Comparison of ENCODE assay signal across 15 cellular contexts in the genomic region with DNA sequence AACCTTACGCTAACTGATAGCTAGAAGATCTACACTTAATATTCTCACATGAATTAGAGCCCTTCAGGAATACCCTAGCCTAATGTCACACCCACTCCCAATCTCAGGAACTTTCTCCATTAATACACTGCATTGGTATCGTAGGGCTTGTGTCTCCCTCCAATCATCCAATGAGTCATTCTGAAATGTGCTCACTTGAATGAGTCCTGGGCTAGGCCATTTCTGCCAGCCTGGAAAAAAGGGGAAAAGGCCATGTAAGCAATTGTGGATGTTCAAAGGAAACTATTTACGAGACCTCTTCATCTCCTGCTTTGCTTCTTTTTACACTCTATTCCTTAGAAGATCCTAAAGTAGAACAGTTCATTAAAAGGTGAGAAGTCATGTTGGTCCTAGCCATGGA. TPM values are rescaled to one million over a fixed set of nuclear protein-coding genes. Genes with fewer than 3 reads are reported as not detected.
DNase-seq lines count a peak whose midpoint lies in the region; TF ChIP-seq lines count a peak whose summit lies in the region.
"Had no signal": no experiment of that assay in that cellular context is flagged by ENCODE, and none has a peak within 500 bp of the region (broad histone marks: within the 10 kb centered on the region; RNA-seq: fewer than 3 reads in every experiment).

No MANE protein-coding gene starts in this region.

- TF ChIP-seq CTCF in fibroblast of mammary gland (conservative IDR thresholded peaks at IDR 0.05; ENCODE audit: control insufficient read depth, insufficient read depth, low read depth, low read length) (no peak), osteocyte (IDR thresholded peaks at IDR 0.05) (no peak), hepatocyte (IDR thresholded peaks at IDR 0.05; ENCODE audit: poor library complexity) (no peak), BE2C (IDR thresholded peaks at IDR 0.05; ENCODE audit: low read depth, low read length) (no peak)

- H3K4me1 ChIP-seq in hepatocyte (ENCODE audit: insufficient read depth) (no peaks in the 10 kb centered on the region), BE2C (peaks cover 7% of the 10 kb centered on the region; the same call in 1 of the 2 replicates)

- H3K27ac ChIP-seq in SK-N-MC (peak overlapping the region; percentile 83), hepatocyte (no peak overlapping the region)
- H3K27ac ChIP-seq: brain microvascular endothelial cell, lower lobe of right lung, neutrophil, SJSA1 had no signal

- H3K9me2 ChIP-seq in hepatocyte (replicated peaks; ENCODE audit: insufficient read depth), result no peaks in the 10 kb centered on the region

- no peak overlapping the region for H2AFZ ChIP-seq in hepatocyte

- peaks cover 7% of the 10 kb centered on the region for H4K20me1 ChIP-seq in hepatocyte (ENCODE audit: insufficient read depth, poor library complexity, severe bottlenecking)

- peaks cover 23% of the 10 kb centered on the region for H3K36me3 Mint-ChIP-seq in osteocyte (ENCODE audit: unreplicated experiment)

- peaks cover 62% of the 10 kb centered on the region for H3K79me2 ChIP-seq in hepatocyte

- H3K4me3 ChIP-seq in SK-N-MC, result no peak overlapping the region
- H3K4me3 ChIP-seq in fibroblast of mammary gland (ENCODE audit: control insufficient read depth, low read depth, low read length), result no peak overlapping the region
- no peak overlapping the region for H3K4me3 ChIP-seq in hepatocyte
- no peak overlapping the region for H3K4me3 ChIP-seq in BE2C (ENCODE audit: low read depth, low read length)
- H3K4me3 ChIP-seq: lower lobe of right lung, SJSA1 had no signal

- no peak overlapping the region for H3K4me2 ChIP-seq in hepatocyte

- no peaks in the 10 kb centered on the region for H3K9me3 ChIP-seq in SK-N-MC (ENCODE audit: low read depth, low read length)
- H3K9me3 ChIP-seq in hepatocyte (ENCODE audit: low read depth), result no peaks in the 10 kb centered on the region
- no peaks in the 10 kb centered on the region for H3K9me3 ChIP-seq in BE2C
- H3K9me3 ChIP-seq: lower lobe of right lung, neutrophil, SJSA1 had no signal

- no peaks in the 10 kb centered on the region for H3K27me3 Mint-ChIP-seq in osteocyte (ENCODE audit: unreplicated experiment)

- H3K36me3 ChIP-seq in SK-N-MC (ENCODE audit: insufficient read depth, low read length) (peaks cover 92% of the 10 kb centered on the region), hepatocyte (replicated peaks; ENCODE audit: insufficient read depth, low read depth) (no peaks in the 10 kb centered on the region), BE2C (no peaks in the 10 kb centered on the region)
- H3K36me3 ChIP-seq: lower lobe of right lung, neutrophil had no signal

- H3K9me3 Mint-ChIP-seq in osteocyte (ENCODE audit: unreplicated experiment), result no peaks in the 10 kb centered on the region
- H3K9me3 Mint-ChIP-seq: activated CD4-positive, alpha-beta memory T cell treated with anti-CD3 and anti-CD28 coated beads, Interleukin-2, amount 10 ng/mL, durations not matched to agents 7 days and 5 days had no signal

- H3K9ac ChIP-seq in SK-N-MC (ENCODE audit: insufficient read length), result no peak overlapping the region

- no peak overlapping the region for H3K4me3 Mint-ChIP-seq in osteocyte (ENCODE audit: unreplicated experiment)
- H3K4me3 Mint-ChIP-seq: activated CD4-positive, alpha-beta memory T cell treated with anti-CD3 and anti-CD28 coated beads, Interleukin-2, amount 10 ng/mL, durations not matched to agents 7 days and 5 days had no signal

- 90% methylated on average over 3 of the region's 3 CpGs for WGBS in hepatocyte (ENCODE audit: low lambda C conversion rate, missing lambda C conversion rate)

- H3K4me1 Mint-ChIP-seq in osteocyte (ENCODE audit: unreplicated experiment), result peaks cover 57% of the 10 kb centered on the region

- H3K27me3 ChIP-seq in hepatocyte, result peaks cover 24% of the 10 kb centered on the region
- no peaks in the 10 kb centered on the region for H3K27me3 ChIP-seq in BE2C
- H3K27me3 ChIP-seq: brain microvascular endothelial cell, neutrophil, SJSA1 had no signal

- peak; percentile 50 for DNase-seq in Daoy (ENCODE audit: low read depth)
- no peak for DNase-seq in SK-N-MC (ENCODE audit: low read depth, low spot score)
- peak; percentile 61 for DNase-seq in fibroblast of mammary gland (ENCODE audit: low read depth)
- DNase-seq in osteocyte (ENCODE audit: extremely low spot score, unreplicated experiment), result no peak
- no peak for DNase-seq in SW480 (ENCODE audit: low spot score)
- DNase-seq in Ammon's horn (ENCODE audit: low spot score), result no peak
- DNase-seq in hepatocyte (ENCODE audit: low spot score), result no peak
- DNase-seq in BE2C, result no peak
- DNase-seq: activated CD4-positive, alpha-beta memory T cell treated with anti-CD3 and anti-CD28 coated beads, Interleukin-2, amount 10 ng/mL, durations not matched to agents 7 days and 5 days; brain microvascular endothelial cell; hippocampal formation; lower lobe of right lung; NCI-H2171 treated with DMSO at 0.1 percent for 48 hours had no signal

- H3K27ac Mint-ChIP-seq in osteocyte (ENCODE audit: unreplicated experiment), result peak overlapping the region; percentile 11
- H3K27ac Mint-ChIP-seq: activated CD4-positive, alpha-beta memory T cell treated with anti-CD3 and anti-CD28 coated beads, Interleukin-2, amount 10 ng/mL, durations not matched to agents 7 days and 5 days had no signal

RNA-seq across cellular contexts. Expression of gene ZEB2, which starts 18.8 kb away (rescaled TPM):
- 15.1 and 15.2 TPM in 2 replicates for total RNA-seq in Daoy (2014; rRNA removed; shearing (Covaris generic))
- total RNA-seq in osteocyte (126 and 139 TPM in 2 replicates), hepatocyte (35.5 and 38.8 TPM in 2 replicates)
- polyA plus RNA-seq in hepatocyte, result 17.2 and 17.8 TPM in 2 replicates
- 20.7 TPM for polyA plus RNA-seq in BE2C (2012; ENCODE audit: insufficient read depth, insufficient read length, low read depth)

Comparison
In these comparisons a context has a peak if more than half of its experiments do, and no peak if none do; other contexts are left out.
1. DNase-seq: peak in Daoy (single experiment) and fibroblast of mammary gland (single experiment); none in SK-N-MC (single experiment), osteocyte (single experiment), SW480 (single experiment), Ammon's horn (single experiment), hepatocyte (single experiment) and BE2C (single experiment).